In genomic region chr1:41495171-41495948, GRCh38 we compare ENCODE assay signal across 8 cellular contexts. TPM values are rescaled to one million over a fixed set of nuclear protein-coding genes. Genes with fewer than 3 reads are reported as not detected.
DNase-seq lines count a peak whose midpoint lies in the region; ATAC-seq, FAIRE-seq and TF ChIP-seq lines count a peak whose summit lies in the region.

No MANE protein-coding gene starts in this region.

- no peaks in the 10 kb centered on the region for H3K27me3 ChIP-seq in endothelial cell of umbilical vein (ENCODE audit: control insufficient read depth in 2 of 2, insufficient read depth in 2 of 2, low read length in 2 of 2)
- H3K27me3 ChIP-seq in pancreas: no peaks in the 10 kb centered on the region

- H3K4me3 ChIP-seq in endothelial cell of umbilical vein (replicated peaks in 1 of 3; ENCODE audit: insufficient read depth in 1 of 3, low read depth in 1 of 3, low read length in 3 of 3) (peak overlapping the region in 1 of 3 experiments; percentile 12), pancreas (no peak overlapping the region)

- H3K79me2 ChIP-seq in endothelial cell of umbilical vein (ENCODE audit: control insufficient read depth, insufficient read depth, low read length): no peaks in the 10 kb centered on the region

- TF ChIP-seq POLR2A in endothelial cell of umbilical vein (IDR thresholded peaks at IDR 0.05; ENCODE audit: low read depth, low read length): no peak

- DNase-seq in activated T-cell treated with anti-CD3 and anti-CD28 coated beads for 48 hours (ENCODE audit: low read depth): peak; percentile 18
- DNase-seq in activated T-cell treated with anti-CD3 and anti-CD28 coated beads for 4 hours: no peak
- DNase-seq in RWPE1 (ENCODE audit: low spot score): no peak
- peak; percentile 45 for DNase-seq in endothelial cell of umbilical vein (ENCODE audit: low read depth, low spot score)
- DNase-seq in pancreas: peak in 1 of 6 donors; percentile 66
- DNase-seq in DMS79 (lab: John Stamatoyannopoulos, UW): no peak
- no peak for DNase-seq in NCI-H2029 treated with DMSO at 0.1 percent for 48 hours (lab: John Stamatoyannopoulos, UW)
- DNase-seq in NCI-H1436 treated with DMSO at 0.1 percent for 48 hours (lab: John Stamatoyannopoulos, UW): no peak

- CTCF ChIA-PET in RWPE1 (lab: Yijun Ruan, JAX) (interaction anchor here (0.6 to 1.2 kb wide), 5 partner anchors 11 to 62 kb away, joined by 3 to 6 read pairs (median 4); partner anchors contain the start of gene EDN2), endothelial cell of umbilical vein (lab: Charles Lee) (interaction anchor here (3.2 to 4.2 kb wide), 2 partner anchors 20 to 21 kb away, joined by 13 to 33 read pairs; no protein-coding TSS in a partner anchor)

- peak in 3 of 4 donors; percentile 6 to 32 (median 23) for ATAC-seq in pancreas

- no peaks in the 10 kb centered on the region for H3K9me1 ChIP-seq in endothelial cell of umbilical vein (replicated peaks; ENCODE audit: control insufficient read depth, extremely low read depth, insufficient read depth, low read length)

- H3K4me1 ChIP-seq in endothelial cell of umbilical vein (ENCODE audit: control insufficient read depth, extremely low read depth, insufficient read depth, low read length) (peaks cover 22% of the 10 kb centered on the region), pancreas (peaks cover 11 to 36% (median 17%) of the 10 kb centered on the region in 3 donors)

- H3K27ac ChIP-seq in RWPE1 (peak overlapping the region; percentile 93), endothelial cell of umbilical vein (ENCODE audit: insufficient read depth, low read depth, low read length) (peak overlapping the region; percentile 88), pancreas (peak overlapping the region; percentile 11 to 77 (median 47))

- H4K20me1 ChIP-seq in endothelial cell of umbilical vein (replicated peaks; ENCODE audit: control insufficient read depth, extremely low read depth, insufficient read depth, low read length): no peaks in the 10 kb centered on the region

- H3K9ac ChIP-seq in endothelial cell of umbilical vein (replicated peaks; ENCODE audit: extremely low read depth, insufficient read depth, low read length): peak overlapping the region; percentile 51

- FAIRE-seq in endothelial cell of umbilical vein (lab: Jason Lieb, UNC): no peak
- FAIRE-seq in pancreas (lab: Jason Lieb, UNC): no peak

- H3K9me3 ChIP-seq in endothelial cell of umbilical vein (replicated peaks; ENCODE audit: control insufficient read depth, insufficient read depth, low read length) (no peaks in the 10 kb centered on the region), pancreas (no peaks in the 10 kb centered on the region)

- no peaks in the 10 kb centered on the region for H3K36me3 ChIP-seq in endothelial cell of umbilical vein (ENCODE audit: control insufficient read depth in 2 of 2, extremely low read depth in 1 of 2, insufficient read depth in 2 of 2, low read length in 2 of 2)
- no peaks in the 10 kb centered on the region for H3K36me3 ChIP-seq in pancreas

- dilution Hi-C loops in endothelial cell of umbilical vein (cut with MboI; ENCODE audit: extremely low pct_ligation_motif_present, low sequenced_read_pairs): no loop called here

- no TSS peak for BruUV-seq in endothelial cell of umbilical vein (replicated peaks; lab: Mats Ljungman, UMichigan)

- intact Hi-C loops in endothelial cell of umbilical vein (cut with micrococcal nuclease) (no loop called here), pancreas (cut with DNase I) (no loop called here)

- WGBS in pancreas, 2 donors: 60% methylated on average over 19 of the region's 19 CpGs

- POLR2A ChIA-PET in RWPE1 (lab: Yijun Ruan, JAX; ENCODE audit: low non-redundant PET) (no interaction called here), endothelial cell of umbilical vein (lab: Charles Lee) (interaction anchor here (1.3 kb wide), 1 partner anchor 21 kb away, joined by 3 read pairs; no protein-coding TSS in a partner anchor)

- TF ChIP-seq CTCF in RWPE1 (conservative IDR thresholded peaks at IDR 0.05; ENCODE audit: low read depth) (no peak), endothelial cell of umbilical vein (IDR thresholded peaks at IDR 0.05; ENCODE audit: extremely low read depth in 1 of 2, insufficient read depth in 1 of 2, low read depth in 1 of 2, low read length in 2 of 2) (peak in 1 of 2 donors; percentile 7), pancreas (IDR thresholded peaks at IDR 0.05) (no peak)

- peak overlapping the region; percentile 48 for H3K4me2 ChIP-seq in endothelial cell of umbilical vein (ENCODE audit: insufficient read depth, low read length)

- H2AFZ ChIP-seq in endothelial cell of umbilical vein (ENCODE audit: low read depth, low read length): peak overlapping the region; percentile 37

TF ChIP-seq in endothelial cell of umbilical vein, 7 proteins besides CTCF, POLR2A, EP300 and RAD21:
- TF ChIP-seq MAX (IDR thresholded peaks at IDR 0.05; ENCODE audit: insufficient read depth, insufficient read length) (no peak), POLR2AphosphoS5 (IDR thresholded peaks at IDR 0.05; ENCODE audit: insufficient read depth, low read depth, low read length) (no peak), FOS (IDR thresholded peaks at IDR 0.05; ENCODE audit: borderline replicate concordance, insufficient read depth, low read length) (no peak), JUN (IDR thresholded peaks at IDR 0.05; ENCODE audit: borderline replicate concordance, insufficient read depth, insufficient read length, low read depth) (no peak), EZH2 (IDR thresholded peaks at IDR 0.05; ENCODE audit: borderline replicate concordance, low read depth, low read length, severe bottlenecking) (no peak), GATA2 (IDR thresholded peaks at IDR 0.05; ENCODE audit: insufficient read depth, insufficient read length, low read depth, low read length) (no peak), MYC (IDR thresholded peaks at IDR 0.05; ENCODE audit: low read depth, low read length) (no peak)

RNA-seq across cellular contexts. Expression of gene EDN2, which starts 10.9 kb away (rescaled TPM):
- total RNA-seq in endothelial cell of umbilical vein: not detected in 2 replicates
- not detected in 2 replicates for polyA plus RNA-seq in endothelial cell of umbilical vein
- polyA plus RNA-seq in endothelial cell of umbilical vein (2011; cell fraction: cytosol; rRNA removed): 0.09 TPM in 1 of 2 replicates, not detected in the other
- not detected in 2 replicates for polyA plus RNA-seq in endothelial cell of umbilical vein (2011; cell fraction: nucleus; rRNA removed)
- not detected in 2 replicates for polyA plus RNA-seq in endothelial cell of umbilical vein (2012)
- not detected in 2 replicates for polyA minus RNA-seq in endothelial cell of umbilical vein
- 1.6 TPM for polyA minus RNA-seq in endothelial cell of umbilical vein (2011; cell fraction: cytosol; rRNA and poly(A)+ RNA removed)
- not detected in 2 replicates for polyA minus RNA-seq in endothelial cell of umbilical vein (2011; cell fraction: nucleus; rRNA and poly(A)+ RNA removed)
- 1 to 10 TPM; 1.2 to 3.0 (median 1.6) TPM for total RNA-seq in pancreas
- 1 to 10 TPM; 2.9 to 8.3 TPM for polyA plus RNA-seq in pancreas

Comparison
In these comparisons a context has a peak if more than half of its experiments do, and no peak if none do; other contexts are left out.
1. DNase-seq: peak in activated T-cell treated with anti-CD3 and anti-CD28 coated beads for 48 hours (single experiment) and endothelial cell of umbilical vein (single experiment); none in activated T-cell treated with anti-CD3 and anti-CD28 coated beads for 4 hours (single experiment), RWPE1 (single experiment), DMS79 (single experiment), NCI-H2029 treated with DMSO at 0.1 percent for 48 hours (single experiment) and NCI-H1436 treated with DMSO at 0.1 percent for 48 hours (single experiment).
2. Peak in every context shown above with its lines, with median percentiles within 50 percentile points of each other: H3K27ac ChIP-seq.